9 cellular contexts compared by ENCODE assay signal in the genomic region with DNA sequence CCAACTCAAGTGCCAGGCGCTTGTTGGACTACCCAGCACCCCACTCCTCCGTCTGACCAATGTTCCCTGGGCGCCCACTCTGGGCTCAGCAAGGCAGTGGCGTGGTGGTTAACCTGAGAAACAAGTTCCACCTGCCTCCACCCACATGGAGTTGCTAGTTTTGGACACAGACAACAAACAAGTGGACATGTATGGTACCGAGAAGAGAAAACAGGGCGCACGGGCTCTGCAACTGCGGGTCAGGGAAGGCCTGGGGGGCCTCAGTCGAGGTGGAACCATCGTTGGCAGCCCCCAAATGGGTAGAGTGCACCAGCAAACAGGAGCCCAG. TPM values are rescaled to one million over a fixed set of nuclear protein-coding genes. Genes with fewer than 3 reads are reported as not detected.
A peak's percentile ranks its signal among the peaks of the same experiment; 100 is the strongest.
DNase-seq lines count a peak whose midpoint lies in the region; TF ChIP-seq lines count a peak whose summit lies in the region.
"Had no signal": no experiment of that assay in that cellular context is flagged by ENCODE, and none has a peak within 500 bp of the region (broad histone marks: within the 10 kb centered on the region; RNA-seq: fewer than 3 reads in every experiment).

No MANE protein-coding gene starts in this region.

- no peak overlapping the region for H3K4ac ChIP-seq in mesendoderm (ENCODE audit: low read depth, low read length)

- no peak overlapping the region for H3K4me2 ChIP-seq in mesendoderm (ENCODE audit: low read length)

- H4K8ac ChIP-seq in mesendoderm (ENCODE audit: low read depth, low read length) = no peak overlapping the region

- H3K4me3 Mint-ChIP-seq in activated naive CD4-positive, alpha-beta T cell treated with anti-CD3 and anti-CD28 coated beads, Interleukin-2, amount 50 U/mL, for 24 hours = peak overlapping the region; percentile 65
- peak overlapping the region; percentile 89 for H3K4me3 Mint-ChIP-seq in type B pancreatic cell

- H3K36me3 Mint-ChIP-seq in activated naive CD4-positive, alpha-beta T cell treated with anti-CD3 and anti-CD28 coated beads, Interleukin-2, amount 50 U/mL, for 24 hours = peaks cover 15% of the 10 kb centered on the region
- peaks cover 42% of the 10 kb centered on the region for H3K36me3 Mint-ChIP-seq in type B pancreatic cell

- H3K4me1 Mint-ChIP-seq in activated naive CD4-positive, alpha-beta T cell treated with anti-CD3 and anti-CD28 coated beads, Interleukin-2, amount 50 U/mL, for 24 hours = peaks cover 71% of the 10 kb centered on the region
- peaks cover 37% of the 10 kb centered on the region for H3K4me1 Mint-ChIP-seq in type B pancreatic cell (ENCODE audit: unreplicated experiment)

- H4K5ac ChIP-seq in mesendoderm (ENCODE audit: low read length) = no peak overlapping the region

- H3K4me3 ChIP-seq in astrocyte of the spinal cord (ENCODE audit: low read depth, low read length) = peak overlapping the region; percentile 60
- H3K4me3 ChIP-seq in mesendoderm (ENCODE audit: low read length) = no peak overlapping the region

- no peaks in the 10 kb centered on the region for H3K27me3 ChIP-seq in mesendoderm (ENCODE audit: insufficient read depth, low read length, poor library complexity)

- peak overlapping the region; percentile 77 for H3K27ac Mint-ChIP-seq in activated naive CD4-positive, alpha-beta T cell treated with anti-CD3 and anti-CD28 coated beads, Interleukin-2, amount 50 U/mL, for 24 hours
- H3K27ac Mint-ChIP-seq in type B pancreatic cell = peak overlapping the region; percentile 56

- no peaks in the 10 kb centered on the region for H3K9me3 Mint-ChIP-seq in activated naive CD4-positive, alpha-beta T cell treated with anti-CD3 and anti-CD28 coated beads, Interleukin-2, amount 50 U/mL, for 24 hours
- H3K9me3 Mint-ChIP-seq in type B pancreatic cell = peaks cover 3% of the 10 kb centered on the region

- H2BK5ac ChIP-seq in mesendoderm (ENCODE audit: low read length) = no peak overlapping the region

- DNase-seq in activated naive CD4-positive, alpha-beta T cell treated with Interleukin-2 at 50 U/mL for 16 hours = no peak
- DNase-seq in astrocyte of the spinal cord (ENCODE audit: low read depth, low spot score) (no peak), mesendoderm (no peak), type B pancreatic cell (ENCODE audit: extremely low spot score, unreplicated experiment) (no peak), NCI-H1105 treated with DMSO at 0.1 percent for 48 hours (lab: John Stamatoyannopoulos, UW) (no peak), NCI-H526 treated with DMSO at 0.1 percent for 48 hours (lab: John Stamatoyannopoulos, UW) (no peak), cerebellar nuclear complex (lab: John Stamatoyannopoulos, UW) (no peak)
- DNase-seq: COR-L47 had no signal

- WGBS in mesendoderm (ENCODE audit: extremely low coverage, insufficient coverage, low lambda C conversion rate) = no CpG with 5 or more reads among the region's 10 CpGs

- H3K4me1 ChIP-seq in mesendoderm (ENCODE audit: control insufficient read depth, low read depth, low read length) = peaks cover 13% of the 10 kb centered on the region

- H3K79me2 ChIP-seq in mesendoderm (ENCODE audit: control insufficient read depth, insufficient read depth, low read length) = peaks cover 60% of the 10 kb centered on the region

- peaks cover 35% of the 10 kb centered on the region for H3K79me1 ChIP-seq in mesendoderm (ENCODE audit: low read length)

- no peak overlapping the region for H3K18ac ChIP-seq in mesendoderm (ENCODE audit: low read length)

- H3K27me3 Mint-ChIP-seq in activated naive CD4-positive, alpha-beta T cell treated with anti-CD3 and anti-CD28 coated beads, Interleukin-2, amount 50 U/mL, for 24 hours = no peaks in the 10 kb centered on the region
- peaks cover 6% of the 10 kb centered on the region for H3K27me3 Mint-ChIP-seq in type B pancreatic cell

- peaks cover 4% of the 10 kb centered on the region for H3K36me3 ChIP-seq in mesendoderm (ENCODE audit: control insufficient read depth, insufficient read depth, low read length)

- H2AK5ac ChIP-seq in mesendoderm (ENCODE audit: low read length) = no peak overlapping the region

- H2BK15ac ChIP-seq in mesendoderm (replicated peaks; ENCODE audit: low read depth) = no peak overlapping the region

- TF ChIP-seq CTCF in astrocyte of the spinal cord (IDR thresholded peaks at IDR 0.05; ENCODE audit: low read depth, low read length) (no peak), type B pancreatic cell (conservative IDR thresholded peaks at IDR 0.05) (no peak)

- H3K23ac ChIP-seq in mesendoderm (ENCODE audit: low read length) = no peak overlapping the region

- H3K9ac ChIP-seq in mesendoderm (ENCODE audit: low read length) = no peak overlapping the region

- peak overlapping the region; percentile 0 for H3K56ac ChIP-seq in mesendoderm (ENCODE audit: low read length)

- H2BK120ac ChIP-seq in mesendoderm (ENCODE audit: low read depth, low read length) = no peak overlapping the region

- in situ Hi-C loops in astrocyte of the spinal cord (cut with HindIII; ENCODE audit: low sequenced_read_pairs) = no loop called here

- H3K27ac ChIP-seq in mesendoderm (ENCODE audit: low read depth, low read length) = no peak overlapping the region

RNA-seq across cellular contexts. Expression of gene MIER2, which starts 2.5 kb away (rescaled TPM):
- 36.3 TPM for polyA plus RNA-seq in mesendoderm (2013, experiment 1 of 2)
- 37.7 TPM for polyA plus RNA-seq in mesendoderm (2013, experiment 2 of 2)
- total RNA-seq in type B pancreatic cell (ENCODE audit: low replicate concordance) = 42.3 and 43.3 TPM in 2 replicates

RNA-seq across cellular contexts. Expression of gene PLPP2, which starts 50.9 kb away (rescaled TPM):
- 20.8 TPM for polyA plus RNA-seq in mesendoderm (2013, experiment 1 of 2)
- 20.4 TPM for polyA plus RNA-seq in mesendoderm (2013, experiment 2 of 2)
- total RNA-seq in type B pancreatic cell (ENCODE audit: low replicate concordance) = 7.6 and 8.6 TPM in 2 replicates
